Comparison of ENCODE assay signal across 8 cellular contexts in genomic region chr3:23888617-23889228, GRCh38. TPM values are rescaled to one million over a fixed set of nuclear protein-coding genes. Genes with fewer than 3 reads are reported as not detected.
DNase-seq lines count a peak whose midpoint lies in the region; ATAC-seq and TF ChIP-seq lines count a peak whose summit lies in the region.

No MANE protein-coding gene starts in this region.

- CTCF ChIA-PET in Panc1 (lab: Charles Lee) = interaction anchor here (0.5 to 0.9 kb wide), 4 partner anchors 12 to 447 kb away, joined by 3 to 9 read pairs (median 7); no protein-coding TSS in a partner anchor

- no TSS peak for BruUV-seq in Panc1 (replicated peaks; lab: Mats Ljungman, UMichigan)

- TF ChIP-seq CTCF in AG09309 (IDR thresholded peaks at IDR 0.05; ENCODE audit: control insufficient read depth, insufficient read depth, low read depth, low read length, missing control alignments) (peak; percentile 65), Panc1 (IDR thresholded peaks at IDR 0.05) (peak; percentile 68; the same call in 1 of the 2 replicates), psoas muscle (IDR thresholded peaks at IDR 0.05) (peak; percentile 89)

- ATAC-seq in GM18519 (IDR thresholded peaks at IDR 0.05; ENCODE audit: low FRiP score, unreplicated experiment) (peak; percentile 39), Panc1 (no peak), psoas muscle (peak in 3 of 4 donors; percentile 36 to 64 (median 54))

- H3K4me3 ChIP-seq in AG09309 (ENCODE audit: control insufficient read depth, low read depth, low read length) (no peak overlapping the region), Panc1 (ENCODE audit: low read depth in 2 of 2, low read length in 2 of 2) (no peak overlapping the region), psoas muscle (no peak overlapping the region)

- H3K36me3 ChIP-seq in Panc1 (ENCODE audit: control insufficient read depth, insufficient read depth, low read length) (0 out of 2 replicates have a peak, but pooled peaks cover 2% of the 10 kb centered on the region), psoas muscle (ENCODE audit: insufficient read depth in 1 of 2, low read depth in 1 of 2) (peaks cover 3 to 38% of the 10 kb centered on the region in 2 donors)

- H3K9me3 ChIP-seq in Panc1 (ENCODE audit: control insufficient read depth, insufficient read depth, low read depth, low read length) (no peaks in the 10 kb centered on the region), psoas muscle (no peaks in the 10 kb centered on the region)

- H3K4me1 ChIP-seq in Panc1 (ENCODE audit: control insufficient read depth, insufficient read depth, low read length) (peaks cover 11% of the 10 kb centered on the region), psoas muscle (peaks cover 25% of the 10 kb centered on the region)

- DNase-seq in AG09309 (ENCODE audit: low read depth) = no peak
- peak; percentile 24 for DNase-seq in Panc1 (ENCODE audit: low read depth, low spot score)
- DNase-seq in fibroblast of gingiva (ENCODE audit: low read depth) = peak; percentile 39
- DNase-seq in psoas muscle = no peak
- no peak for DNase-seq in ureter (ENCODE audit: low spot score)
- DNase-seq in RPMI8226 = no peak
- DNase-seq in stimulated activated naive CD4-positive, alpha-beta T cell treated with Interleukin-2 at 50 U/mL for 16 hours (lab: John Stamatoyannopoulos, UW) = no peak

- in situ Hi-C loops in Panc1 (cut with HindIII; ENCODE audit: low pct_unique_long_range_greater_than_20kb, low sequenced_read_pairs) = no loop called here

- H3K27me3 ChIP-seq in Panc1 (ENCODE audit: control insufficient read depth, insufficient read depth, low read length) = no peaks in the 10 kb centered on the region
- no peaks in the 10 kb centered on the region for H3K27me3 ChIP-seq in psoas muscle (ENCODE audit: insufficient read depth in 3 of 3, low read length in 2 of 3)

- WGBS in psoas muscle, 3 donors = 58 to 75% (median 60%) methylated on average over 3 of the region's 3 CpGs

- no peak overlapping the region; the same call in 1 of the 2 replicates for H3K27ac ChIP-seq in Panc1 (ENCODE audit: low read length)
- peak overlapping the region; percentile 11 for H3K27ac ChIP-seq in psoas muscle

- POLR2A ChIA-PET in Panc1 (lab: Charles Lee) = interaction anchor here (1.0 kb wide), 1 partner anchor 28 kb away, joined by 3 read pairs; the partner anchor contains the start of genes NKIRAS1 and RPL15

- intact Hi-C loops in Panc1 (cut with micrococcal nuclease; ENCODE audit: unreplicated experiment) = no loop called here
- intact Hi-C loops in psoas muscle (cut with DNase I) = no loop called here

RNA-seq across cellular contexts. Expression of gene NKIRAS1, which starts 28.1 kb away (rescaled TPM):
- total RNA-seq in Panc1 (2021; ENCODE audit: unreplicated experiment) (8.9 TPM), psoas muscle (10 to 100 TPM; 19.8 to 30.7 (median 21.3) TPM), ureter (4.9 TPM)
- 4.7 TPM for polyA plus RNA-seq in Panc1 (2012; ENCODE audit: insufficient read length)
- 10 to 100 TPM; 19.5 to 52.4 (median 24.7) TPM for polyA plus RNA-seq in psoas muscle

RNA-seq across cellular contexts. Expression of gene RPL15, which starts 28.2 kb away (rescaled TPM):
- total RNA-seq in Panc1 (2021; ENCODE audit: unreplicated experiment) = 864 TPM
- 1,152 TPM for polyA plus RNA-seq in Panc1 (2012; ENCODE audit: insufficient read length)
- 1,000 to 10,000 TPM; 1,021 to 1,350 (median 1,156) TPM for total RNA-seq in psoas muscle
- polyA plus RNA-seq in psoas muscle = 1,000 to 10,000 TPM; 1,831 to 2,855 (median 2,304) TPM
- 1,981 TPM for total RNA-seq in ureter

RNA-seq across cellular contexts. Expression of gene NR1D2, which starts 56.4 kb away (rescaled TPM):
- 9.5 TPM for total RNA-seq in Panc1 (2021; ENCODE audit: unreplicated experiment)
- 3.9 TPM for polyA plus RNA-seq in Panc1 (2012; ENCODE audit: insufficient read length)
- total RNA-seq in psoas muscle = 10 to 100 TPM; 31.7 to 79.6 (median 44.8) TPM
- polyA plus RNA-seq in psoas muscle = 10 to 100 TPM in 2 of 3 donors, 1 to 10 TPM in 1; 4.9 to 26.1 (median 13.7) TPM
- 41.4 TPM for total RNA-seq in ureter

Comparison
In these comparisons a context has a peak if more than half of its experiments do, and no peak if none do; other contexts are left out.
1. DNase-seq: peak in Panc1 (single experiment) and fibroblast of gingiva (single experiment); none in AG09309 (single experiment), psoas muscle (0 of 2), ureter (single experiment), RPMI8226 (single experiment) and stimulated activated naive CD4-positive, alpha-beta T cell treated with Interleukin-2 at 50 U/mL for 16 hours (single experiment).
2. Peak in every context shown above with its lines, with median percentiles within 50 percentile points of each other: CTCF ChIP-seq.